22 cellular contexts compared by ENCODE assay signal in genomic region chr4:115664285-115664684, GRCh38.
DNase-seq lines count a peak whose midpoint lies in the region; ATAC-seq, FAIRE-seq and TF ChIP-seq lines count a peak whose summit lies in the region.
"Had no signal": no experiment of that assay in that cellular context is flagged by ENCODE, and none has a peak within 500 bp of the region (broad histone marks: within the 10 kb centered on the region; RNA-seq: fewer than 3 reads in every experiment).

No MANE protein-coding gene starts in this region.

- peak overlapping the region; percentile 60 for H3K4me3 Mint-ChIP-seq in type B pancreatic cell
- no peak overlapping the region for H3K4me3 Mint-ChIP-seq in naive thymus-derived CD4-positive, alpha-beta T cell
- H3K4me3 Mint-ChIP-seq: activated CD4-positive, alpha-beta T cell treated with anti-CD3 and anti-CD28 coated beads, Interleukin-2, amount 10 ng/mL, durations not matched to agents 7 days and 5 days; CD8-positive, alpha-beta memory T cell; dendritic cell treated with granulocyte-macrophage colony-stimulating factor and Interleukin-4, amounts not matched to agents 40 ng/mL and 50 ng/mL, for 4 days; memory B cell; stimulated activated naive CD8-positive, alpha-beta T cell treated with anti-CD3 and anti-CD28 coated beads, Interleukin-15, amount 100 ng/mL, for 72 hours; T-helper 2 cell treated with Interferon-gamma antibody and Interleukin-4, amounts not matched to agents 5 μg/mL and 100 μg/mL, for 36 hours had no signal

- FAIRE-seq in GM12891 (lab: Jason Lieb, UNC): no peak

- H3K79me2 ChIP-seq in SK-N-SH (ENCODE audit: insufficient read depth): no peaks in the 10 kb centered on the region
- no peaks in the 10 kb centered on the region for H3K79me2 ChIP-seq in mesendoderm (ENCODE audit: control insufficient read depth, insufficient read depth, low read length)

- no peak overlapping the region for H3K4me3 ChIP-seq in SK-N-SH (ENCODE audit: low read depth in 2 of 2, low read length in 1 of 2)
- H3K4me3 ChIP-seq in SK-N-MC: peak overlapping the region; percentile 48
- H3K4me3 ChIP-seq in mesendoderm (ENCODE audit: low read length): no peak overlapping the region
- no peak overlapping the region for H3K4me3 ChIP-seq in naive thymus-derived CD4-positive, alpha-beta T cell (ENCODE audit: low read length)
- H3K4me3 ChIP-seq: ovary, thyroid gland had no signal

- no peak overlapping the region for H3K18ac ChIP-seq in mesendoderm (ENCODE audit: low read length)

- WGBS in SK-N-SH (ENCODE audit: low lambda C conversion rate): 11% methylated on average over 9 of the region's 9 CpGs
- WGBS in mesendoderm (ENCODE audit: extremely low coverage, insufficient coverage, low lambda C conversion rate): no CpG with 5 or more reads among the region's 9 CpGs

- no peaks in the 10 kb centered on the region for H3K9me2 ChIP-seq in SK-N-SH

- H3K9me3 ChIP-seq in SK-N-SH (no peaks in the 10 kb centered on the region), SK-N-MC (ENCODE audit: low read depth, low read length) (no peaks in the 10 kb centered on the region)
- H3K9me3 ChIP-seq in naive thymus-derived CD4-positive, alpha-beta T cell (ENCODE audit: control insufficient read depth in 2 of 3, low read length in 3 of 3): no peaks in the 10 kb centered on the region
- H3K9me3 ChIP-seq: ovary, thyroid gland had no signal

- H3K9me3 Mint-ChIP-seq in type B pancreatic cell: no peaks in the 10 kb centered on the region
- peaks cover 0 to 2% (median 0%) of the 10 kb centered on the region in 11 donors for H3K9me3 Mint-ChIP-seq in naive thymus-derived CD4-positive, alpha-beta T cell
- H3K9me3 Mint-ChIP-seq: activated CD4-positive, alpha-beta T cell treated with anti-CD3 and anti-CD28 coated beads, Interleukin-2, amount 10 ng/mL, durations not matched to agents 7 days and 5 days; dendritic cell treated with granulocyte-macrophage colony-stimulating factor and Interleukin-4, amounts not matched to agents 40 ng/mL and 50 ng/mL, for 4 days; T-helper 2 cell treated with Interferon-gamma antibody and Interleukin-4, amounts not matched to agents 5 μg/mL and 100 μg/mL, for 36 hours had no signal

- peak; percentile 34 for DNase-seq in SK-N-SH
- DNase-seq in SK-N-MC (ENCODE audit: low read depth, low spot score): no peak
- peak; percentile 15 for DNase-seq in mesendoderm
- no peak for DNase-seq in type B pancreatic cell (ENCODE audit: extremely low spot score, unreplicated experiment)
- DNase-seq in GM12891 (ENCODE audit: insufficient read length, low spot score): no peak
- DNase-seq in naive thymus-derived CD4-positive, alpha-beta T cell: no peak
- DNase-seq in pons (ENCODE audit: low spot score): no peak
- DNase-seq: activated CD4-positive, alpha-beta T cell treated with anti-CD3 and anti-CD28 coated beads, Interleukin-2, amount 10 ng/mL, durations not matched to agents 7 days and 5 days; activated naive CD4-positive, alpha-beta T cell treated with anti-CD3 and anti-CD28 coated beads, Interleukin-2, amount 50 U/mL, for 16 hours; AML-193; caudate nucleus; CD8-positive, alpha-beta memory T cell; DMS153; NCI-H1417 treated with DMSO at 0.1 percent for 48 hours; NCI-H748 treated with DMSO at 0.1 percent for 48 hours; ovary; stimulated activated naive CD8-positive, alpha-beta T cell treated with anti-CD3 and anti-CD28 coated beads, Interleukin-15, amount 100 ng/mL, for 72 hours; thyroid gland had no signal

- no peaks in the 10 kb centered on the region for H3K36me3 Mint-ChIP-seq in type B pancreatic cell
- peaks cover 0 to 4% (median 0%) of the 10 kb centered on the region in 5 donors for H3K36me3 Mint-ChIP-seq in naive thymus-derived CD4-positive, alpha-beta T cell
- H3K36me3 Mint-ChIP-seq: CD8-positive, alpha-beta memory T cell; memory B cell had no signal

- no peak overlapping the region for H4K8ac ChIP-seq in mesendoderm (ENCODE audit: low read depth, low read length)

- H3K27ac ChIP-seq in SK-N-SH (ENCODE audit: low read depth in 2 of 2, low read length in 1 of 2) (no peak overlapping the region), SK-N-MC (no peak overlapping the region), mesendoderm (ENCODE audit: low read depth, low read length) (no peak overlapping the region)
- H3K27ac ChIP-seq in naive thymus-derived CD4-positive, alpha-beta T cell (ENCODE audit: low read depth, low read length): no peak overlapping the region
- H3K27ac ChIP-seq: ovary, thyroid gland had no signal

- TF ChIP-seq CTCF in SK-N-SH (IDR thresholded peaks at IDR 0.05): no peak
- TF ChIP-seq CTCF in type B pancreatic cell (conservative IDR thresholded peaks at IDR 0.05): no peak

- H2BK120ac ChIP-seq in mesendoderm (ENCODE audit: low read depth, low read length): no peak overlapping the region

- no peak overlapping the region for H3K56ac ChIP-seq in mesendoderm (ENCODE audit: low read length)

- no peak overlapping the region for H3K23ac ChIP-seq in mesendoderm (ENCODE audit: low read length)

- no peak for ATAC-seq in SK-N-SH treated with all-trans-retinoic acid at 6 μM for 48 hours
- no peak for ATAC-seq in naive thymus-derived CD4-positive, alpha-beta T cell
- ATAC-seq: stimulated activated naive CD8-positive, alpha-beta T cell treated with anti-CD3 and anti-CD28 coated beads, Interleukin-15, amount 100 ng/mL, for 72 hours had no signal

- no peak overlapping the region for H2AFZ ChIP-seq in SK-N-SH (ENCODE audit: low read depth)

- H2BK15ac ChIP-seq in mesendoderm (replicated peaks; ENCODE audit: low read depth): no peak overlapping the region

- intact Hi-C loops in naive thymus-derived CD4-positive, alpha-beta T cell (cut with micrococcal nuclease): no loop called here

- no peak overlapping the region for H2BK5ac ChIP-seq in mesendoderm (ENCODE audit: low read length)

- POLR2A ChIA-PET in SK-N-SH (lab: Yijun Ruan, JAX): no interaction called here
- POLR2A ChIA-PET in naive thymus-derived CD4-positive, alpha-beta T cell (lab: Charles Lee): no interaction called here

- CTCF ChIA-PET in SK-N-SH (lab: Yijun Ruan, JAX): no interaction called here
- CTCF ChIA-PET in naive thymus-derived CD4-positive, alpha-beta T cell (lab: Charles Lee): no interaction called here

- H3K27me3 Mint-ChIP-seq in type B pancreatic cell: peaks cover 16% of the 10 kb centered on the region
- H3K27me3 Mint-ChIP-seq in naive thymus-derived CD4-positive, alpha-beta T cell: no peaks in the 10 kb centered on the region
- H3K27me3 Mint-ChIP-seq: activated CD4-positive, alpha-beta T cell treated with anti-CD3 and anti-CD28 coated beads, Interleukin-2, amount 10 ng/mL, durations not matched to agents 7 days and 5 days; CD8-positive, alpha-beta memory T cell; dendritic cell treated with granulocyte-macrophage colony-stimulating factor and Interleukin-4, amounts not matched to agents 40 ng/mL and 50 ng/mL, for 4 days; memory B cell; stimulated activated naive CD8-positive, alpha-beta T cell treated with anti-CD3 and anti-CD28 coated beads, Interleukin-15, amount 100 ng/mL, for 72 hours had no signal

- H3K27ac Mint-ChIP-seq in type B pancreatic cell: no peak overlapping the region
- no peak overlapping the region for H3K27ac Mint-ChIP-seq in naive thymus-derived CD4-positive, alpha-beta T cell
- H3K27ac Mint-ChIP-seq: activated CD4-positive, alpha-beta T cell treated with anti-CD3 and anti-CD28 coated beads, Interleukin-2, amount 10 ng/mL, durations not matched to agents 7 days and 5 days; CD8-positive, alpha-beta memory T cell; dendritic cell treated with granulocyte-macrophage colony-stimulating factor and Interleukin-4, amounts not matched to agents 40 ng/mL and 50 ng/mL, for 4 days; memory B cell; stimulated activated naive CD8-positive, alpha-beta T cell treated with anti-CD3 and anti-CD28 coated beads, Interleukin-15, amount 100 ng/mL, for 72 hours; T-helper 2 cell treated with Interferon-gamma antibody and Interleukin-4, amounts not matched to agents 5 μg/mL and 100 μg/mL, for 36 hours had no signal

- no peak overlapping the region for H3K4ac ChIP-seq in mesendoderm (ENCODE audit: low read depth, low read length)

- no peaks in the 10 kb centered on the region for H3K27me3 ChIP-seq in SK-N-SH (ENCODE audit: insufficient read depth)
- H3K27me3 ChIP-seq in mesendoderm (ENCODE audit: insufficient read depth, low read length, poor library complexity): no peaks in the 10 kb centered on the region
- H3K27me3 ChIP-seq in naive thymus-derived CD4-positive, alpha-beta T cell (ENCODE audit: control insufficient read depth in 2 of 2, insufficient read depth in 2 of 2, low read length in 2 of 2): no peaks in the 10 kb centered on the region
- H3K27me3 ChIP-seq: ovary, thyroid gland had no signal

- H3K9ac ChIP-seq in SK-N-SH (no peak overlapping the region), SK-N-MC (ENCODE audit: insufficient read length) (no peak overlapping the region), mesendoderm (ENCODE audit: low read length) (no peak overlapping the region)

- TF ChIP-seq RAD21 in SK-N-SH (IDR thresholded peaks at IDR 0.05; ENCODE audit: low read length): no peak

- no peak overlapping the region for H2AK5ac ChIP-seq in mesendoderm (ENCODE audit: low read length)

- no peak overlapping the region for H3K4me2 ChIP-seq in SK-N-SH
- H3K4me2 ChIP-seq in mesendoderm (ENCODE audit: low read length): no peak overlapping the region

- H4K20me1 ChIP-seq in SK-N-SH (ENCODE audit: insufficient read depth): no peaks in the 10 kb centered on the region

- H4K5ac ChIP-seq in mesendoderm (ENCODE audit: low read length): no peak overlapping the region

- H3K4me1 Mint-ChIP-seq in type B pancreatic cell (ENCODE audit: unreplicated experiment): peaks cover 13% of the 10 kb centered on the region
- H3K4me1 Mint-ChIP-seq in naive thymus-derived CD4-positive, alpha-beta T cell: no peaks in the 10 kb centered on the region
- H3K4me1 Mint-ChIP-seq: activated CD4-positive, alpha-beta T cell treated with anti-CD3 and anti-CD28 coated beads, Interleukin-2, amount 10 ng/mL, durations not matched to agents 7 days and 5 days; CD8-positive, alpha-beta memory T cell; memory B cell; stimulated activated naive CD8-positive, alpha-beta T cell treated with anti-CD3 and anti-CD28 coated beads, Interleukin-15, amount 100 ng/mL, for 72 hours had no signal

- H3K4me1 ChIP-seq in SK-N-SH (ENCODE audit: control insufficient read depth in 1 of 2, insufficient read depth in 2 of 2, low read depth in 1 of 2, low read length in 1 of 2): peaks cover 0 to 4% of the 10 kb centered on the region in 2 experiments; a peak in 2 of 4 replicates
- H3K4me1 ChIP-seq in mesendoderm (ENCODE audit: control insufficient read depth, low read depth, low read length): no peaks in the 10 kb centered on the region
- no peaks in the 10 kb centered on the region for H3K4me1 ChIP-seq in naive thymus-derived CD4-positive, alpha-beta T cell (ENCODE audit: control insufficient read depth in 2 of 2, insufficient read depth in 2 of 2, low read length in 2 of 2)
- H3K4me1 ChIP-seq: thyroid gland had no signal

- H3K36me3 ChIP-seq in SK-N-SH (replicated peaks in 1 of 2; ENCODE audit: control insufficient read depth in 1 of 2, insufficient read depth in 2 of 2, low read length in 1 of 2) (no peaks in the 10 kb centered on the region), SK-N-MC (ENCODE audit: insufficient read depth, low read length) (no peaks in the 10 kb centered on the region), mesendoderm (ENCODE audit: control insufficient read depth, insufficient read depth, low read length) (no peaks in the 10 kb centered on the region)
- H3K36me3 ChIP-seq in naive thymus-derived CD4-positive, alpha-beta T cell (ENCODE audit: control insufficient read depth in 2 of 3, insufficient read depth in 3 of 3, low read length in 3 of 3): no peaks in the 10 kb centered on the region
- H3K36me3 ChIP-seq: ovary, thyroid gland had no signal

- no peaks in the 10 kb centered on the region for H3F3A ChIP-seq in SK-N-SH (replicated peaks; ENCODE audit: insufficient read depth)

- no peaks in the 10 kb centered on the region for H3K79me1 ChIP-seq in mesendoderm (ENCODE audit: low read length)

- no peak for TF ChIP-seq POLR2A in GM12891 (IDR thresholded peaks at IDR 0.05; ENCODE audit: low read depth, low read length)

- TF ChIP-seq EP300 in SK-N-SH (IDR thresholded peaks at IDR 0.05; ENCODE audit: borderline replicate concordance in 1 of 2, low read depth in 1 of 2, low read length in 1 of 2): no peak

Comparison
In these comparisons a context has a peak if more than half of its experiments do, and no peak if none do; other contexts are left out.
1. DNase-seq: peak in SK-N-SH (single experiment) and mesendoderm (single experiment); none in SK-N-MC (single experiment), type B pancreatic cell (single experiment), GM12891 (single experiment), naive thymus-derived CD4-positive, alpha-beta T cell (0 of 9) and pons (single experiment).